Comparison of ENCODE assay signal across 8 cellular contexts in the genomic region with DNA sequence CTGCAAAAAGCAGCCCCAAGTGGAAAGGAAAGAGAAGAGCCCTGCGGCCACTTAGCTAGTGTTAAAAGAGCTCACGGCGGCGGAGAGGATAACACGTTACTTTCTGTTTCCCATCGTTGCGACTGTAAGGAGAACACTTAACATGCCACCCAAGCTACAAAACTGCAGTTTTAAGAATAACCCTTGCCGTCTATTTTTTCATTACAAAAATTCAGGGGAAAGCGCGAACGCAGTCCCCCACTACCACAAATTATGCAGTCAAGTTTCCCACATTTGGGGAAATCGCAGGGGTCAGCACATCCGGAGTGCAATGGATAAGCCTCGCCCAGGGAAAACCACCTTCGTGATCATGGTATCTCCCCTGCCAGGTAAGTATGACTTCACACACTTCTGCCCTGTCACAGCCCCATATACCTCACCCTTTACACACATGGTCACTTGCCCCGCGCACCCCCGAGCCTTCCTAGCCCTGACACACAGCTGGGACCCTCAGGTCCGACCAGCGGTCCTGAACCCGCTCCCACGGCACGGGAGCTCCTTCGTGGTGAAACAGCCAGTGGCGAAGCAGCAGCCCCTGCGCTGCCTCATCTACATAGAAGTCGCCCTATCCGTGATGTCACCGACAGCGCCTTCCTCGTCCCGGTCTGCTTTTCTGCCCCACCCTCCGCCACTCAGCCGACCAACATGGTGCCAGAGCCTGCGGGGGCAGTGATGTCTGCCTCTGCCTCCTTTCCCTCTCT. TPM values are rescaled to one million over a fixed set of nuclear protein-coding genes. Genes with fewer than 3 reads are reported as not detected.
DNase-seq lines count a peak whose midpoint lies in the region; ATAC-seq, FAIRE-seq and TF ChIP-seq lines count a peak whose summit lies in the region.
"Not testable (repeated sequence)": the region's sequence is repeated elsewhere in the genome, so short reads cannot be mapped to it uniquely, and the experiment has no call there.

No MANE protein-coding gene starts in this region.

- H3K4me3 Mint-ChIP-seq in HFFc6, result peak overlapping the region; percentile 85
- H3K4me3 Mint-ChIP-seq in activated naive CD4-positive, alpha-beta T cell treated with anti-CD3 and anti-CD28 coated beads, Interleukin-2, amount 10 ng/mL, durations not matched to agents 7 days and 5 days, result peak overlapping the region; percentile 79

- peak overlapping the region; percentile 97 for H3K27ac Mint-ChIP-seq in HFFc6
- peak overlapping the region; percentile 91 for H3K27ac Mint-ChIP-seq in activated naive CD4-positive, alpha-beta T cell treated with anti-CD3 and anti-CD28 coated beads, Interleukin-2, amount 10 ng/mL, durations not matched to agents 7 days and 5 days

- not testable (repeated sequence) for FAIRE-seq in pancreas (lab: Jason Lieb, UNC)

- peak; percentile 88 to 93 (median 90) for ATAC-seq in pancreas

- TF ChIP-seq POLR2A in testis (IDR thresholded peaks at IDR 0.05), result not testable (repeated sequence)

- CTCF ChIA-PET in activated naive CD4-positive, alpha-beta T cell treated with anti-CD3 and anti-CD28 coated beads, Interleukin-2, amount 10 ng/mL, durations not matched to agents 7 days and 5 days (lab: Charles Lee), result not testable (repeated sequence)

- H3K36me3 Mint-ChIP-seq in HFFc6 (ENCODE audit: low read depth); activated naive CD4-positive, alpha-beta T cell treated with anti-CD3 and anti-CD28 coated beads, Interleukin-2, amount 10 ng/mL, durations not matched to agents 7 days and 5 days: not testable (repeated sequence)

- H3K27me3 ChIP-seq in pancreas, testis: not testable (repeated sequence)

- H3K9me3 Mint-ChIP-seq in HFFc6; activated naive CD4-positive, alpha-beta T cell treated with anti-CD3 and anti-CD28 coated beads, Interleukin-2, amount 10 ng/mL, durations not matched to agents 7 days and 5 days: not testable (repeated sequence)

- intact Hi-C loops in pancreas (cut with DNase I); testis (cut with DNase I; ENCODE audit: low total_unique reads): not testable (repeated sequence)

- TF ChIP-seq CTCF in GM10266 (IDR thresholded peaks at IDR 0.05; ENCODE audit: control insufficient read depth, insufficient read depth, low read depth, missing control alignments); HFFc6 (IDR thresholded peaks at IDR 0.05); pancreas (IDR thresholded peaks at IDR 0.05); testis (IDR thresholded peaks at IDR 0.05): not testable (repeated sequence)

- H3K27ac ChIP-seq in pancreas (peak overlapping the region in 3 of 4 donors; percentile 2 to 57 (median 51)), testis (peak overlapping the region; percentile 39 to 74)

- 0 to 1% methylated on average over 18 of the region's 35 CpGs for WGBS in pancreas, 2 donors
- 0 to 1% methylated on average over 15 to 18 of the region's 35 CpGs for WGBS in testis, 2 donors

- in situ Hi-C loops in SK-MEL-5 (cut with HindIII; ENCODE audit: low pct_unique_long_range_greater_than_20kb, low sequenced_read_pairs), result not testable (repeated sequence)

- not testable (repeated sequence) for H3K9me3 ChIP-seq in pancreas, testis

- not testable (repeated sequence) for H3K4me1 ChIP-seq in pancreas, testis

- H3K4me1 Mint-ChIP-seq in HFFc6 (ENCODE audit: low read depth); activated naive CD4-positive, alpha-beta T cell treated with anti-CD3 and anti-CD28 coated beads, Interleukin-2, amount 10 ng/mL, durations not matched to agents 7 days and 5 days: not testable (repeated sequence)

- peak overlapping the region; percentile 21 to 39 (median 26) for H3K4me3 ChIP-seq in pancreas
- peak overlapping the region; percentile 36 to 60 for H3K4me3 ChIP-seq in testis

- DNase-seq in GM10266 (ENCODE audit: extremely low spot score) (peak; percentile 56), HFFc6 (peak; percentile 99), NAMALWA (ENCODE audit: low spot score) (peak; percentile 100), SK-MEL-5 (ENCODE audit: low read depth, low spot score) (peak; percentile 100), glomerular endothelial cell (ENCODE audit: extremely low read depth, low read depth, low spot score) (peak; percentile 65), pancreas (peak in 4 of 6 donors; percentile 51 to 83 (median 58)), testis (peak; percentile 87)
- peak; percentile 80 for DNase-seq in activated naive CD4-positive, alpha-beta T cell treated with anti-CD3 and anti-CD28 coated beads, Interleukin-2, amount 10 ng/mL, durations not matched to agents 7 days and 5 days

- not testable (repeated sequence) for H3K27me3 Mint-ChIP-seq in HFFc6 (ENCODE audit: insufficient read depth)
- H3K27me3 Mint-ChIP-seq in activated naive CD4-positive, alpha-beta T cell treated with anti-CD3 and anti-CD28 coated beads, Interleukin-2, amount 10 ng/mL, durations not matched to agents 7 days and 5 days, result peaks cover 32% of the 10 kb centered on the region

- H3K36me3 ChIP-seq in pancreas; testis (ENCODE audit: low read depth, missing control alignments): not testable (repeated sequence)

RNA-seq across cellular contexts. Expression of a gene that starts 40.2 kb away (rescaled TPM):
- total RNA-seq in HFFc6 (2021; fragmentation: NEBNext Ultra II Directional; extraction: Animal tissue kit (Norgen Biotek cat#: 25700)), result 1 to 10 TPM; 1.5 to 2.9 (median 2.3) TPM
- total RNA-seq in SK-MEL-5 (2014; rRNA removed; shearing (Covaris generic)), result 2.0 and 2.8 TPM in 2 replicates
- 0.76 and 0.87 TPM in 2 replicates for polyA plus RNA-seq in SK-MEL-5 (2015; cell fraction: cytosol; rRNA removed)
- polyA plus RNA-seq in SK-MEL-5 (2015; cell fraction: nucleus; rRNA removed), result 6.7 and 10.9 TPM in 2 replicates
- total RNA-seq in glomerular endothelial cell (3.2 and 3.4 TPM in 2 replicates), pancreas (1 to 10 TPM; 1.5 to 3.5 (median 2.1) TPM), testis (1 to 10 TPM; 6.9 to 8.4 TPM)
- polyA plus RNA-seq in pancreas (1 to 10 TPM in 1 of 2 donors, under 1 TPM in 1; 0.66 to 1.1 TPM), testis (ENCODE audit: insufficient read depth, low read depth, low replicate concordance) (2.7 TPM)

Comparison
In these comparisons a context has a peak if more than half of its experiments do, and no peak if none do; other contexts are left out.
1. Peak in every context shown above with its lines: DNase-seq, ATAC-seq, H3K4me3 ChIP-seq and H3K27ac ChIP-seq.